Comparison of ENCODE assay signal across 8 cellular contexts in the genomic region with DNA sequence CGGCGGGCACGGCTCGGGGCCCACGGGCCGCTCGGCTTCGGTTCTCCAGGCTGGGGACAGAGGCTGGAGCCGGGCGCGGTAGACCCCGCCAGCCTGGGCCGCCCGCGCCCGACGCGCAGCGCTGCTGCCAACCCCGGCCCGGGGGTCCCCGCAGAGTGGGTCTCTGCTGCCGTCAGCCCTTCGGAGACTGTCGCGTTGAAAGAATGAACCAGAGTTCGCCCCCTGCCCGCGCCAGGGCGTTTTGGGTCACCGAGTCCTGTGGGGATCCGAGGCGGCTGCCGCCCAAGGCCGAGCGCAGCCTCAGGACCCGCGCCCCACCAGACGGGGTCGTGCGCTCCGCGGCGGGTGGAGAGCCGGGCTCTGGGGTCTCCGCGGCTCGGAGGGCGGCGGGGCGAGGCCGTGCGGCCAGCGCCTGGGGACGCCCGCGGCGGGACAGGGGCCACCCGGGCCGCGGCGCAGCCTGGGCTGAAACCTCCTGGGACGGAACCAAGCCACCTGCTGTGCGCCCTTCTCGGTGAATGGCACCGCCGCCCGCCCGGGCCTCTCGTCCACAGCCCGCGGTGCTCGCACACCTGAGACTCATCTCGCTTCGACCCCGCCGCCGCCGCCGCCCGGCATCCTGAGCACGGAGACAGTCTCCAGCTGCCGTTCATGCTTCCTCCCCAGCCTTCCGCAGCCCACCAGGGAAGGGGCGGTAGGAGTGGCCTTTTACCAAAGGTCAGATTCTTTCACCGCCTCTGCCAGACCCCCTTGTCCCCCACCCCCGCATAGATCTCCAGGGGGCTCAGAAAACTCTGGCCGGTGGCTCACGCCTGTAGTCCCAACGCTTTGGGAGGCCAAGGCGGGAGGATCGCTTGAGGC. TPM values are rescaled to one million over a fixed set of nuclear protein-coding genes. Genes with fewer than 3 reads are reported as not detected.
DNase-seq lines count a peak whose midpoint lies in the region; ATAC-seq and TF ChIP-seq lines count a peak whose summit lies in the region.

No MANE protein-coding gene starts in this region.

- peak overlapping the region; percentile 66 for H2AFZ ChIP-seq in trophoblast cell (ENCODE audit: insufficient read depth, low read length, poor library complexity)

- H3K4me3 ChIP-seq in H7 (ENCODE audit: insufficient read depth, low read depth, low read length), result peak overlapping the region; percentile 56
- H3K4me3 ChIP-seq in fibroblast of mammary gland (ENCODE audit: control insufficient read depth, low read depth, low read length), result peak overlapping the region; percentile 12
- H3K4me3 ChIP-seq in trophoblast cell (ENCODE audit: low read depth, low read length), result peak overlapping the region; percentile 57

- H2AK5ac ChIP-seq in trophoblast cell (ENCODE audit: low read length), result no peak overlapping the region

- peaks cover 1% of the 10 kb centered on the region for H3K9me3 ChIP-seq in trophoblast cell (ENCODE audit: insufficient read depth, low read depth, low read length)

- no CpG with 5 or more reads among the region's 92 CpGs for WGBS in trophoblast cell (ENCODE audit: extremely low coverage, insufficient coverage, insufficient read length)

- no peak overlapping the region for H3K14ac ChIP-seq in trophoblast cell (ENCODE audit: low read length)

- peak; percentile 79 for DNase-seq in H7
- peak; percentile 22 to 27 for DNase-seq in activated CD4-positive, alpha-beta T cell treated with anti-CD3 and anti-CD28 coated beads for 4 hours
- DNase-seq in fibroblast of mammary gland (ENCODE audit: low read depth), result no peak
- DNase-seq in trophoblast cell, result no peak
- DNase-seq in GOT3 (lab: John Stamatoyannopoulos, UW), result no peak
- no peak for DNase-seq in omental fat pad (ENCODE audit: low spot score)
- DNase-seq in ACHN, result no peak
- no peak for DNase-seq in dedifferentiated amniotic fluid mesenchymal stem cell (ENCODE audit: extremely low spot score)

- peaks cover 6 to 10% of the 10 kb centered on the region in 2 experiments for H3K4me1 ChIP-seq in trophoblast cell (ENCODE audit: control insufficient read depth in 1 of 2, insufficient read depth in 2 of 2, low read length in 2 of 2)

- TF ChIP-seq CTCF in fibroblast of mammary gland (conservative IDR thresholded peaks at IDR 0.05; ENCODE audit: control insufficient read depth, insufficient read depth, low read depth, low read length) (no peak), omental fat pad (IDR thresholded peaks at IDR 0.05) (no peak)

- H3K36me3 ChIP-seq in H7 (replicated peaks; ENCODE audit: control insufficient read depth, insufficient read depth, low read length) (peaks cover 9% of the 10 kb centered on the region), trophoblast cell (ENCODE audit: control insufficient read depth in 1 of 2, insufficient read depth in 2 of 2, low read length in 2 of 2) (peaks cover 22 to 27% of the 10 kb centered on the region in 2 experiments)

- no peak overlapping the region for H2BK120ac ChIP-seq in trophoblast cell (ENCODE audit: insufficient read depth, low read length, poor library complexity)

- no peak overlapping the region for H3K4ac ChIP-seq in trophoblast cell (ENCODE audit: low read depth, low read length)

- no peak overlapping the region for H2BK5ac ChIP-seq in trophoblast cell (ENCODE audit: low read depth, low read length, poor library complexity)

- peak overlapping the region; percentile 23 for H4K8ac ChIP-seq in trophoblast cell (ENCODE audit: low read depth, low read length)

- no peak overlapping the region for H3K18ac ChIP-seq in trophoblast cell (ENCODE audit: low read length)

- no peak overlapping the region for H4K12ac ChIP-seq in trophoblast cell (ENCODE audit: low read depth, low read length)

- no peak for ATAC-seq in omental fat pad (ENCODE audit: low FRiP score)

- H4K91ac ChIP-seq in trophoblast cell (ENCODE audit: low read depth, low read length), result no peak overlapping the region

- H3K27me3 ChIP-seq in H7 (ENCODE audit: control insufficient read depth, insufficient read depth, low read length) (peaks cover 39% of the 10 kb centered on the region), trophoblast cell (ENCODE audit: insufficient read depth, low read length) (peaks cover 13% of the 10 kb centered on the region)

- in situ Hi-C loops in ACHN (cut with HindIII; ENCODE audit: low pct_ligation_motif_present, low pct_unique_long_range_greater_than_20kb, low sequenced_read_pairs), result no loop called here

- no peak overlapping the region for H2BK12ac ChIP-seq in trophoblast cell (ENCODE audit: low read length)

- H3K9ac ChIP-seq in trophoblast cell (ENCODE audit: low read length), result no peak overlapping the region

- H3K79me1 ChIP-seq in trophoblast cell (ENCODE audit: low read length), result peaks cover 2% of the 10 kb centered on the region

- H3K4me2 ChIP-seq in trophoblast cell (ENCODE audit: low read length), result peak overlapping the region; percentile 65

- H3K23ac ChIP-seq in trophoblast cell (ENCODE audit: low read length), result no peak overlapping the region

- no peaks in the 10 kb centered on the region for H3K79me2 ChIP-seq in trophoblast cell (ENCODE audit: control insufficient read depth, insufficient read depth, low read length, poor library complexity)

- no peak overlapping the region for H3K27ac ChIP-seq in trophoblast cell (ENCODE audit: low read depth, low read length)

RNA-seq across cellular contexts. Expression of a gene that starts 0.7 kb away (rescaled TPM):
- total RNA-seq in H7 (2014; rRNA removed; shearing (Covaris generic)), result 0.45 and 0.63 TPM in 2 replicates
- 0.35 and 0.47 TPM in 2 replicates for polyA plus RNA-seq in trophoblast cell (2013)
- under 1 TPM in 2 of 4 donors, not detected in 2; 0.24 to 0.37 TPM for total RNA-seq in omental fat pad

RNA-seq across cellular contexts. Expression of a gene that starts 21.3 kb away (rescaled TPM):
- 0.22 TPM in 1 of 2 replicates, not detected in the other for total RNA-seq in H7 (2014; rRNA removed; shearing (Covaris generic))
- 0.11 and 0.34 TPM in 2 replicates for polyA plus RNA-seq in trophoblast cell (2013)
- total RNA-seq in omental fat pad, result 1 to 10 TPM in 2 of 4 donors, under 1 TPM in 1, not detected in 1; 0.84 to 1.6 (median 1.1) TPM

RNA-seq across cellular contexts. Expression of a gene that starts 21.7 kb away (rescaled TPM):
- total RNA-seq in H7 (2014; rRNA removed; shearing (Covaris generic)), result 58.2 and 60.3 TPM in 2 replicates
- polyA plus RNA-seq in trophoblast cell (2013), result 77.9 and 78.5 TPM in 2 replicates
- total RNA-seq in omental fat pad, result 10 to 100 TPM; 40.7 to 54.3 (median 48.7) TPM

RNA-seq across cellular contexts. Expression of a gene that starts 30.2 kb away (rescaled TPM):
- not detected in 2 replicates for total RNA-seq in H7 (2014; rRNA removed; shearing (Covaris generic))
- polyA plus RNA-seq in trophoblast cell (2013), result 0.07 TPM in 1 of 2 replicates, not detected in the other
- not detected for total RNA-seq in omental fat pad

Comparison
In these comparisons a context has a peak if more than half of its experiments do, and no peak if none do; other contexts are left out.
1. DNase-seq: peak in H7 (single experiment) and activated CD4-positive, alpha-beta T cell treated with anti-CD3 and anti-CD28 coated beads for 4 hours (2 of 2); none in fibroblast of mammary gland (single experiment), trophoblast cell (0 of 2), GOT3 (single experiment), omental fat pad (single experiment), ACHN (single experiment) and dedifferentiated amniotic fluid mesenchymal stem cell (single experiment).
2. Peak in every context shown above with its lines, with median percentiles within 50 percentile points of each other: H3K4me3 ChIP-seq.